Comparison of ENCODE assay signal across 24 cellular contexts in the genomic region with DNA sequence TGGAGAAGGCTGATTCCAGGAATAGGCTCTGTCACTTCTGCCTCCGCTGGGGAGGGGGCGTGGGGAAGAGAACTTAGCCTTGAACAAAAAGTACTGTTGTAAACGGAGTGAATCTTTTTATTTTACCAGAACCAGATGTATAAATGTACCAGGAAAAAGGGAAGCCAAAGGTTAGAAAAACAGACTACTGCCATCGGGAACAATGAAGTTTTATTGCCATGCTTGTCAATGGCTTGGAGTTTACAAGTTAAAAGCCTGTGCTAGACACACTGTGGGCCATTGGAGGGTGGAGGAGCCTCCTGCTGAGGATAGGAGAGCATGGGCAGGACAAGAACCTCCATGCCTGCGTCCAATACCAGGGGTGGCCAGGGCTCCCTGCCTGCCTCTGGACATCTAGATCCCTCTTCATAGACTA.
DNase-seq lines count a peak whose midpoint lies in the region; ATAC-seq, FAIRE-seq and TF ChIP-seq lines count a peak whose summit lies in the region.
"Had no signal": no experiment of that assay in that cellular context is flagged by ENCODE, and none has a peak within 500 bp of the region (broad histone marks: within the 10 kb centered on the region; RNA-seq: fewer than 3 reads in every experiment).

No MANE protein-coding gene starts in this region.

- H3K36me3 ChIP-seq in endothelial cell of umbilical vein (ENCODE audit: control insufficient read depth in 2 of 2, extremely low read depth in 1 of 2, insufficient read depth in 2 of 2, low read length in 2 of 2), result no peaks in the 10 kb centered on the region
- H3K36me3 ChIP-seq in spleen, result no peaks in the 10 kb centered on the region
- H3K36me3 ChIP-seq: esophagus squamous epithelium, lower lobe of right lung, thyroid gland had no signal

- no peak for DNase-seq in activated CD4-positive, alpha-beta T cell treated with anti-CD3 and anti-CD28 coated beads for 36 hours
- DNase-seq in activated CD4-positive, alpha-beta T cell treated with anti-CD3 and anti-CD28 coated beads for 1 hour, result no peak
- no peak for DNase-seq in activated CD4-positive, alpha-beta memory T cell treated with anti-CD3 and anti-CD28 coated beads, Interleukin-2, amount 10 ng/mL, durations not matched to agents 7 days and 5 days
- DNase-seq in endothelial cell of umbilical vein (ENCODE audit: low read depth, low spot score), result peak; percentile 85
- DNase-seq in spleen, result peak; percentile 63
- DNase-seq in erythroblast (lab: John Stamatoyannopoulos, UW), result no peak
- DNase-seq in H54 (ENCODE audit: insufficient read length, low spot score), result no peak
- DNase-seq: activated CD4-positive, CD25-positive, alpha-beta regulatory T cell treated with anti-CD3 and anti-CD28 coated beads, Interleukin-2, amount 50 U/mL, for 72 hours; AML-193; effector memory CD4-positive, alpha-beta T cell; esophagus squamous epithelium; HFFc6; kidney; lower lobe of right lung; NCI-H1694 treated with DMSO at 0.1 percent for 48 hours; NCI-H2227 treated with DMSO at 0.1 percent for 48 hours; psoas muscle; RPMI8226; SK-N-SH; stimulated activated CD4-positive, alpha-beta T cell treated with anti-CD3 and anti-CD28 coated beads, Interleukin-2, amount 100 ng/mL, for 48 hours; thyroid gland had no signal

- no peak for TF ChIP-seq CTCF in endothelial cell of umbilical vein (IDR thresholded peaks at IDR 0.05; ENCODE audit: extremely low read depth in 1 of 2, insufficient read depth in 1 of 2, low read depth in 1 of 2, low read length in 2 of 2)
- TF ChIP-seq CTCF in spleen (IDR thresholded peaks at IDR 0.05 in 8 of 11, conservative IDR thresholded peaks at IDR 0.05 in 3 of 11), result no peak

- H3K27me3 ChIP-seq in endothelial cell of umbilical vein (ENCODE audit: control insufficient read depth in 2 of 2, insufficient read depth in 2 of 2, low read length in 2 of 2) (no peaks in the 10 kb centered on the region), spleen (replicated peaks in 1 of 7) (no peaks in the 10 kb centered on the region)
- H3K27me3 ChIP-seq: esophagus squamous epithelium, thyroid gland had no signal

- no peak overlapping the region for H3K4me3 Mint-ChIP-seq in activated CD4-positive, alpha-beta T cell treated with anti-CD3 and anti-CD28 coated beads for 36 hours
- H3K4me3 Mint-ChIP-seq in activated CD4-positive, alpha-beta memory T cell treated with anti-CD3 and anti-CD28 coated beads, Interleukin-2, amount 10 ng/mL, durations not matched to agents 7 days and 5 days, result no peak overlapping the region
- H3K4me3 Mint-ChIP-seq: HFFc6 had no signal

- H3K4me3 ChIP-seq in endothelial cell of umbilical vein (replicated peaks in 1 of 3; ENCODE audit: insufficient read depth in 1 of 3, low read depth in 1 of 3, low read length in 3 of 3) (no peak overlapping the region), spleen (no peak overlapping the region)
- H3K4me3 ChIP-seq: esophagus squamous epithelium, lower lobe of right lung, psoas muscle, smooth muscle cell, thyroid gland had no signal

- ATAC-seq in activated CD4-positive, alpha-beta T cell treated with anti-CD3 and anti-CD28 coated beads for 36 hours, result no peak
- no peak for ATAC-seq in HG02885 (IDR thresholded peaks at IDR 0.05; ENCODE audit: poor library complexity, unreplicated experiment)
- ATAC-seq: lower lobe of right lung, psoas muscle had no signal

- no peaks in the 10 kb centered on the region for H3K27me3 Mint-ChIP-seq in activated CD4-positive, alpha-beta T cell treated with anti-CD3 and anti-CD28 coated beads for 36 hours
- no peaks in the 10 kb centered on the region for H3K27me3 Mint-ChIP-seq in activated CD4-positive, alpha-beta memory T cell treated with anti-CD3 and anti-CD28 coated beads, Interleukin-2, amount 10 ng/mL, durations not matched to agents 7 days and 5 days

- TF ChIP-seq POLR2A in endothelial cell of umbilical vein (IDR thresholded peaks at IDR 0.05; ENCODE audit: low read depth, low read length), result no peak
- no peak for TF ChIP-seq POLR2A in spleen (IDR thresholded peaks at IDR 0.05)
- no peak for TF ChIP-seq POLR2A in erythroblast (IDR thresholded peaks at IDR 0.05; ENCODE audit: low read length)
- no peak for TF ChIP-seq POLR2A in H54 (IDR thresholded peaks at IDR 0.05; ENCODE audit: low read depth, low read length)

- H3K27ac Mint-ChIP-seq in activated CD4-positive, alpha-beta T cell treated with anti-CD3 and anti-CD28 coated beads for 36 hours, result peak overlapping the region; percentile 27
- H3K27ac Mint-ChIP-seq in activated CD4-positive, alpha-beta memory T cell treated with anti-CD3 and anti-CD28 coated beads, Interleukin-2, amount 10 ng/mL, durations not matched to agents 7 days and 5 days, result peak overlapping the region; percentile 81
- H3K27ac Mint-ChIP-seq: HFFc6 had no signal

- H3K9me3 Mint-ChIP-seq in activated CD4-positive, alpha-beta T cell treated with anti-CD3 and anti-CD28 coated beads for 36 hours (ENCODE audit: low read depth), result no peaks in the 10 kb centered on the region
- H3K9me3 Mint-ChIP-seq in activated CD4-positive, alpha-beta memory T cell treated with anti-CD3 and anti-CD28 coated beads, Interleukin-2, amount 10 ng/mL, durations not matched to agents 7 days and 5 days, result peaks cover 14% of the 10 kb centered on the region
- H3K9me3 Mint-ChIP-seq: HFFc6 had no signal

- peak; percentile 73 for FAIRE-seq in endothelial cell of umbilical vein (lab: Jason Lieb, UNC)
- FAIRE-seq in H54 (lab: Jason Lieb, UNC), result no peak
- FAIRE-seq: astrocyte, kidney had no signal

- H3K9me1 ChIP-seq in endothelial cell of umbilical vein (replicated peaks; ENCODE audit: control insufficient read depth, extremely low read depth, insufficient read depth, low read length), result no peaks in the 10 kb centered on the region

- intact Hi-C loops in activated CD4-positive, alpha-beta T cell treated with anti-CD3 and anti-CD28 coated beads for 36 hours (cut with DNase I, micrococcal nuclease), result no loop called here
- intact Hi-C loops in endothelial cell of umbilical vein (cut with micrococcal nuclease) (loop anchor here (1.0 kb wide), 1 partner anchor 21 kb away; no protein-coding TSS in a partner anchor), spleen (cut with DNase I; ENCODE audit: low total_unique reads) (no loop called here)

- WGBS in spleen, 5 donors, result 73 to 89% (median 83%) methylated on average over 5 of the region's 5 CpGs

- no peaks in the 10 kb centered on the region for H3K79me2 ChIP-seq in endothelial cell of umbilical vein (ENCODE audit: control insufficient read depth, insufficient read depth, low read length)

- peak overlapping the region; percentile 15 for H3K27ac ChIP-seq in endothelial cell of umbilical vein (ENCODE audit: insufficient read depth, low read depth, low read length)
- H3K27ac ChIP-seq in spleen, result peak overlapping the region in 1 of 8 donors; percentile 64
- H3K27ac ChIP-seq: esophagus squamous epithelium, lower lobe of right lung, psoas muscle, thyroid gland had no signal

- peaks cover 30% of the 10 kb centered on the region for H3K4me1 ChIP-seq in endothelial cell of umbilical vein (ENCODE audit: control insufficient read depth, extremely low read depth, insufficient read depth, low read length)
- peaks cover 0 to 15% (median 0%) of the 10 kb centered on the region in 6 donors for H3K4me1 ChIP-seq in spleen
- H3K4me1 ChIP-seq: esophagus squamous epithelium, lower lobe of right lung, psoas muscle, thyroid gland had no signal

- POLR2A ChIA-PET in activated CD4-positive, alpha-beta T cell treated with anti-CD3 and anti-CD28 coated beads for 36 hours (lab: Charles Lee), result no interaction called here
- POLR2A ChIA-PET in activated CD4-positive, alpha-beta memory T cell treated with anti-CD3 and anti-CD28 coated beads, Interleukin-2, amount 10 ng/mL, durations not matched to agents 7 days and 5 days (lab: Charles Lee), result no interaction called here
- POLR2A ChIA-PET in endothelial cell of umbilical vein (lab: Charles Lee), result no interaction called here

- dilution Hi-C loops in endothelial cell of umbilical vein (cut with MboI; ENCODE audit: extremely low pct_ligation_motif_present, low sequenced_read_pairs), result no loop called here

- no TSS peak for BruUV-seq in endothelial cell of umbilical vein (replicated peaks; lab: Mats Ljungman, UMichigan)

- H2AFZ ChIP-seq in endothelial cell of umbilical vein (ENCODE audit: low read depth, low read length), result peak overlapping the region; percentile 12

- no peak overlapping the region for H3K9ac ChIP-seq in endothelial cell of umbilical vein (replicated peaks; ENCODE audit: extremely low read depth, insufficient read depth, low read length)
- H3K9ac ChIP-seq: SK-N-SH had no signal

- CTCF ChIA-PET in activated CD4-positive, alpha-beta T cell treated with anti-CD3 and anti-CD28 coated beads for 36 hours (lab: Charles Lee), result no interaction called here
- CTCF ChIA-PET in activated CD4-positive, alpha-beta memory T cell treated with anti-CD3 and anti-CD28 coated beads, Interleukin-2, amount 10 ng/mL, durations not matched to agents 7 days and 5 days (lab: Charles Lee), result no interaction called here
- CTCF ChIA-PET in endothelial cell of umbilical vein (lab: Charles Lee), result no interaction called here

- no peaks in the 10 kb centered on the region for H4K20me1 ChIP-seq in endothelial cell of umbilical vein (replicated peaks; ENCODE audit: control insufficient read depth, extremely low read depth, insufficient read depth, low read length)

- H3K9me3 ChIP-seq in endothelial cell of umbilical vein (replicated peaks; ENCODE audit: control insufficient read depth, insufficient read depth, low read length), result no peaks in the 10 kb centered on the region
- H3K9me3 ChIP-seq in spleen, result no peaks in the 10 kb centered on the region
- H3K9me3 ChIP-seq: esophagus squamous epithelium, lower lobe of right lung, psoas muscle, SK-N-SH, thyroid gland had no signal

- no peaks in the 10 kb centered on the region for H3K36me3 Mint-ChIP-seq in activated CD4-positive, alpha-beta T cell treated with anti-CD3 and anti-CD28 coated beads for 36 hours (ENCODE audit: low read depth)
- H3K36me3 Mint-ChIP-seq in activated CD4-positive, alpha-beta memory T cell treated with anti-CD3 and anti-CD28 coated beads, Interleukin-2, amount 10 ng/mL, durations not matched to agents 7 days and 5 days (ENCODE audit: low read depth), result peaks cover 8% of the 10 kb centered on the region

- H3K4me1 Mint-ChIP-seq in activated CD4-positive, alpha-beta T cell treated with anti-CD3 and anti-CD28 coated beads for 36 hours, result peaks cover 33% of the 10 kb centered on the region
- peaks cover 37% of the 10 kb centered on the region for H3K4me1 Mint-ChIP-seq in activated CD4-positive, alpha-beta memory T cell treated with anti-CD3 and anti-CD28 coated beads, Interleukin-2, amount 10 ng/mL, durations not matched to agents 7 days and 5 days

- H3K4me2 ChIP-seq in endothelial cell of umbilical vein (ENCODE audit: insufficient read depth, low read length), result peak overlapping the region; percentile 12
- H3K4me2 ChIP-seq: SK-N-SH, smooth muscle cell had no signal

TF ChIP-seq in endothelial cell of umbilical vein, 7 proteins besides CTCF, POLR2A, EP300 and RAD21 (continues in another document):
- TF ChIP-seq MYC (IDR thresholded peaks at IDR 0.05; ENCODE audit: low read depth, low read length) (no peak), MAX (IDR thresholded peaks at IDR 0.05; ENCODE audit: insufficient read depth, insufficient read length) (no peak)

Comparison
In these comparisons a context has a peak if more than half of its experiments do, and no peak if none do; other contexts are left out.
1. DNase-seq: peak in endothelial cell of umbilical vein (single experiment) and spleen (single experiment); none in activated CD4-positive, alpha-beta T cell treated with anti-CD3 and anti-CD28 coated beads for 36 hours (single experiment), activated CD4-positive, alpha-beta T cell treated with anti-CD3 and anti-CD28 coated beads for 1 hour (single experiment), activated CD4-positive, alpha-beta memory T cell treated with anti-CD3 and anti-CD28 coated beads, Interleukin-2, amount 10 ng/mL, durations not matched to agents 7 days and 5 days (single experiment), erythroblast (0 of 2) and H54 (single experiment).